ENCODE assay signal across 1 cellular context in genomic region chr6:36196049-36196879, GRCh38.
TF ChIP-seq lines count a peak whose summit lies in the region.

BRPF3 (plus strand) TSS chr6:36196744; CDS start chr6:36200323, 3,579 bp downstream.

TF ChIP-seq in HepG2, 621 proteins besides CTCF, POLR2A, EP300 and RAD21 (continued from another document and continues in another):
- TF ChIP-seq, protein P1, sequence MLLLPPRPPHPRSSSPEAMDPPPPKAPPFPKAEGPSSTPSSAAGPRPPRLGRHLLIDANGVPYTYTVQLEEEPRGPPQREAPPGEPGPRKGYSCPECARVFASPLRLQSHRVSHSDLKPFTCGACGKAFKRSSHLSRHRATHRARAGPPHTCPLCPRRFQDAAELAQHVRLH (CRISPR knock-in tag; IDR thresholded peaks at IDR 0.05; ENCODE audit: borderline replicate concordance, low read depth) = no peak
- TF ChIP-seq ZNF562 (CRISPR knock-in tag; IDR thresholded peaks at IDR 0.05; ENCODE audit: borderline replicate concordance) (no peak), ZNF205 (CRISPR knock-in tag; IDR thresholded peaks at IDR 0.05) (no peak), WIZ (CRISPR knock-in tag; IDR thresholded peaks at IDR 0.05) (no peak), FOSL2 (CRISPR knock-in tag; IDR thresholded peaks at IDR 0.05) (no peak), ZNF660 (CRISPR knock-in tag; IDR thresholded peaks at IDR 0.05; ENCODE audit: borderline replicate concordance, low read depth) (no peak), MLLT10 (CRISPR knock-in tag; IDR thresholded peaks at IDR 0.05) (no peak), NCOR1 (IDR thresholded peaks at IDR 0.05; ENCODE audit: borderline replicate concordance, low read length) (peak; percentile 47; the same call in 1 of the 2 replicates), MTF1 (CRISPR knock-in tag; IDR thresholded peaks at IDR 0.05) (no peak), BCL6 (CRISPR knock-in tag; IDR thresholded peaks at IDR 0.05) (peak; percentile 7; the same call in 1 of the 2 replicates), ZBTB1 (CRISPR knock-in tag; IDR thresholded peaks at IDR 0.05; ENCODE audit: borderline replicate concordance) (no peak), ZNF720 (CRISPR knock-in tag; IDR thresholded peaks at IDR 0.05) (no peak), HHEX (CRISPR knock-in tag; IDR thresholded peaks at IDR 0.05) (no peak), KDM6A (CRISPR knock-in tag; IDR thresholded peaks at IDR 0.05; ENCODE audit: low read depth) (no peak), NONO (IDR thresholded peaks at IDR 0.05) (no peak), NONO (CRISPR knock-in tag; conservative IDR thresholded peaks at IDR 0.05) (peak; percentile 70), ZNF264 (CRISPR knock-in tag; IDR thresholded peaks at IDR 0.05) (no peak), ZNF703 (CRISPR knock-in tag; IDR thresholded peaks at IDR 0.05; ENCODE audit: borderline replicate concordance) (no peak), ZNF430 (CRISPR knock-in tag; IDR thresholded peaks at IDR 0.05) (no peak; the same call in 1 of the 2 replicates), JDP2 (CRISPR knock-in tag; IDR thresholded peaks at IDR 0.05; ENCODE audit: borderline replicate concordance) (no peak), GLI4 (CRISPR knock-in tag; IDR thresholded peaks at IDR 0.05; ENCODE audit: borderline replicate concordance) (no peak), NR2F2 (IDR thresholded peaks at IDR 0.05; ENCODE audit: borderline replicate concordance, low read depth) (no peak), ZNF143 (CRISPR knock-in tag; IDR thresholded peaks at IDR 0.05) (no peak), ELK4 (CRISPR knock-in tag; IDR thresholded peaks at IDR 0.05; ENCODE audit: borderline replicate concordance) (no peak), ZNF563 (CRISPR knock-in tag; IDR thresholded peaks at IDR 0.05) (peak; percentile 92), ZNF44 (CRISPR knock-in tag; IDR thresholded peaks at IDR 0.05) (no peak), ZNF776 (CRISPR knock-in tag; IDR thresholded peaks at IDR 0.05) (peak; percentile 23), ELF3 (CRISPR knock-in tag; IDR thresholded peaks at IDR 0.05) (0 out of 2 replicates have a peak, but pooled peaks have one; percentile 11), ZNF354B (CRISPR knock-in tag; IDR thresholded peaks at IDR 0.05) (no peak), CC2D1A (CRISPR knock-in tag; IDR thresholded peaks at IDR 0.05) (no peak), GMEB2 (CRISPR knock-in tag; IDR thresholded peaks at IDR 0.05; ENCODE audit: low read depth) (no peak), DNMT3B (CRISPR knock-in tag; conservative IDR thresholded peaks at IDR 0.05) (no peak), TOPORS (CRISPR knock-in tag; IDR thresholded peaks at IDR 0.05) (peak; percentile 90), NFIC (IDR thresholded peaks at IDR 0.05; ENCODE audit: low read length) (no peak), AFF4 (CRISPR knock-in tag; IDR thresholded peaks at IDR 0.05) (no peak), KAT7 (CRISPR knock-in tag; IDR thresholded peaks at IDR 0.05; ENCODE audit: borderline replicate concordance) (no peak), ZBTB7A (CRISPR knock-in tag; IDR thresholded peaks at IDR 0.05) (peak; percentile 86), ETV5 (CRISPR knock-in tag; IDR thresholded peaks at IDR 0.05; ENCODE audit: borderline replicate concordance) (peak; percentile 10; the same call in 1 of the 2 replicates), ZNF512 (CRISPR knock-in tag; IDR thresholded peaks at IDR 0.05) (no peak), ZNF530 (CRISPR knock-in tag; IDR thresholded peaks at IDR 0.05; ENCODE audit: low read depth) (no peak), ZNF501 (CRISPR knock-in tag; IDR thresholded peaks at IDR 0.05) (peak; percentile 90), SOX13 (IDR thresholded peaks at IDR 0.05) (no peak), SOX13 (CRISPR knock-in tag; conservative IDR thresholded peaks at IDR 0.05 in 1 of 2, IDR thresholded peaks at IDR 0.05 in 1 of 2) (0 out of 4 replicates have a peak, but pooled peaks of 1 of the 2 experiments have one; percentile 38), HNRNPUL1 (IDR thresholded peaks at IDR 0.05; ENCODE audit: low read depth, low read length) (no peak), CBX5 (CRISPR knock-in tag; IDR thresholded peaks at IDR 0.05; ENCODE audit: borderline replicate concordance) (peak; percentile 53), ZFX (CRISPR knock-in tag; IDR thresholded peaks at IDR 0.05; ENCODE audit: low read depth) (peak; percentile 85), ONECUT2 (CRISPR knock-in tag; IDR thresholded peaks at IDR 0.05) (no peak), ZNF230 (CRISPR knock-in tag; IDR thresholded peaks at IDR 0.05) (peak; percentile 83), ZNF766 (CRISPR knock-in tag; IDR thresholded peaks at IDR 0.05; ENCODE audit: borderline replicate concordance) (no peak), TIGD3 (CRISPR knock-in tag; IDR thresholded peaks at IDR 0.05; ENCODE audit: borderline replicate concordance) (no peak), MED8 (CRISPR knock-in tag; IDR thresholded peaks at IDR 0.05; ENCODE audit: insufficient replicate concordance) (peak; percentile 66), KLF9 (CRISPR knock-in tag; IDR thresholded peaks at IDR 0.05; ENCODE audit: low read depth) (no peak), AGO1 (IDR thresholded peaks at IDR 0.05; ENCODE audit: low read depth, low read length, poor library complexity, severe bottlenecking) (peak; percentile 28), TFDP2 (CRISPR knock-in tag; IDR thresholded peaks at IDR 0.05) (no peak), TEAD2 (CRISPR knock-in tag; IDR thresholded peaks at IDR 0.05) (no peak), NFE2 (CRISPR knock-in tag; IDR thresholded peaks at IDR 0.05) (no peak), ZFP90 (CRISPR knock-in tag; IDR thresholded peaks at IDR 0.05; ENCODE audit: borderline replicate concordance) (no peak), ZNF317 (CRISPR knock-in tag; IDR thresholded peaks at IDR 0.05) (0 out of 2 replicates have a peak, but pooled peaks have one; percentile 22)
- TF ChIP-seq, protein P2, sequence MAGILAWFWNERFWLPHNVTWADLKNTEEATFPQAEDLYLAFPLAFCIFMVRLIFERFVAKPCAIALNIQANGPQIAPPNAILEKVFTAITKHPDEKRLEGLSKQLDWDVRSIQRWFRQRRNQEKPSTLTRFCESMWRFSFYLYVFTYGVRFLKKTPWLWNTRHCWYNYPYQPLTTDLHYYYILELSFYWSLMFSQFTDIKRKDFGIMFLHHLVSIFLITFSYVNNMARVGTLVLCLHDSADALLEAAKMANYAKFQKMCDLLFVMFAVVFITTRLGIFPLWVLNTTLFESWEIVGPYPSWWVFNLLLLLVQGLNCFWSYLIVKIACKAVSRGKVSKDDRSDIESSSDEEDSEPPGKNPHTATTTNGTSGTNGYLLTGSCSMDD (CRISPR knock-in tag; IDR thresholded peaks at IDR 0.05) = no peak
- TF ChIP-seq, protein P3, sequence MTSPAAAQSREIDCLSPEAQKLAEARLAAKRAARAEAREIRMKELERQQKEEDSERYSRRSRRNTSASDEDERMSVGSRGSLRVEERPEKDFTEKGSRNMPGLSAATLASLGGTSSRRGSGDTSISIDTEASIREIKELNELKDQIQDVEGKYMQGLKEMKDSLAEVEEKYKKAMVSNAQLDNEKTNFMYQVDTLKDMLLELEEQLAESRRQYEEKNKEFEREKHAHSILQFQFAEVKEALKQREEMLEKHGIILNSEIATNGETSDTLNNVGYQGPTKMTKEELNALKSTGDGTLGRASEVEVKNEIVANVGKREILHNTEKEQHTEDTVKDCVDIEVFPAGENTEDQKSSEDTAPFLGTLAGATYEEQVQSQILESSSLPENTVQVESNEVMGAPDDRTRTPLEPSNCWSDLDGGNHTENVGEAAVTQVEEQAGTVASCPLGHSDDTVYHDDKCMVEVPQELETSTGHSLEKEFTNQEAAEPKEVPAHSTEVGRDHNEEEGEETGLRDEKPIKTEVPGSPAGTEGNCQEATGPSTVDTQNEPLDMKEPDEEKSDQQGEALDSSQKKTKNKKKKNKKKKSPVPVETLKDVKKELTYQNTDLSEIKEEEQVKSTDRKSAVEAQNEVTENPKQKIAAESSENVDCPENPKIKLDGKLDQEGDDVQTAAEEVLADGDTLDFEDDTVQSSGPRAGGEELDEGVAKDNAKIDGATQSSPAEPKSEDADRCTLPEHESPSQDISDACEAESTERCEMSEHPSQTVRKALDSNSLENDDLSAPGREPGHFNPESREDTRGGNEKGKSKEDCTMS (CRISPR knock-in tag; conservative IDR thresholded peaks at IDR 0.05) = no peak
- TF ChIP-seq, protein P4, sequence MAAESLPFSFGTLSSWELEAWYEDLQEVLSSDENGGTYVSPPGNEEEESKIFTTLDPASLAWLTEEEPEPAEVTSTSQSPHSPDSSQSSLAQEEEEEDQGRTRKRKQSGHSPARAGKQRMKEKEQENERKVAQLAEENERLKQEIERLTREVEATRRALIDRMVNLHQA (CRISPR knock-in tag; IDR thresholded peaks at IDR 0.05) = no peak
